ENCODE assay signal across 23 cellular contexts in the genomic region with DNA sequence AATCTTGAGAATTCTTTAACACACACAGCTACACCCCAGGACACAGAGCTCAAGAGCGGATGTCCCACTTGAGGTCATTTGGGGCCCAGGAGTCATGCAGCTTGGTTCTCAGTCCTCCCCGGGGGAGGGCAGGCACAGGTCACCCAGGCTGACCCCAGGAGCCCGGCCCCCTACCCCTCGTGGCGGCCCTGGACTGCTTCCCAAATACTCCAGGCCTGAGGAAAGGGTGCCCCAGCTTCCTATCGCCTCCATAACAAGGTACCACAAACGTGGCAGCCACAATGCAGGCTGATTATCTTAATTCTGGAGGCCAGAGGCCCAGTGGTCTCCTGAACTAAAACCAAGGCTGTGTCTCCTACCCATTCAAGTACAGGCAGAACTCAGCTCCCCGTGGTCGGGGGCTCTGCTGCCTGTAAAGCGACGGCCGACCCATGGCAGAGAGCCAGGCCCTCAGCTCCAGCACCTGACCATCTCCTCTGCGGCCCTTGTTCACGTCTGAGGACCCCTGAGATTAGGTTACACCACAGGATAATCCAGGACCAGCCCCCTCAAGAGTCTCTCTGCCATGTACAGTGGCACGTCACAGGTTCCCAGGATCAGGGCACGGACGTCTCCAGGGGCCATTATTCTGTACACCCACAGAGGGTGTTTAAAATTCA. TPM values are rescaled to one million over a fixed set of nuclear protein-coding genes. Genes with fewer than 3 reads are reported as not detected.
A peak's percentile ranks its signal among the peaks of the same experiment; 100 is the strongest.
DNase-seq lines count a peak whose midpoint lies in the region; ATAC-seq, FAIRE-seq and TF ChIP-seq lines count a peak whose summit lies in the region.
"Had no signal": no experiment of that assay in that cellular context is flagged by ENCODE, and none has a peak within 500 bp of the region (broad histone marks: within the 10 kb centered on the region; RNA-seq: fewer than 3 reads in every experiment).

No MANE protein-coding gene starts in this region.

- TF ChIP-seq CTCF in D721Med (IDR thresholded peaks at IDR 0.05; ENCODE audit: insufficient read depth, missing control alignments) (no peak), RWPE1 (conservative IDR thresholded peaks at IDR 0.05; ENCODE audit: low read depth) (no peak), stomach (IDR thresholded peaks at IDR 0.05) (no peak)

- H3K27ac ChIP-seq in RWPE1 = 0 out of 2 replicates have a peak overlapping the region, but pooled peaks have one; percentile 4
- no peak overlapping the region for H3K27ac ChIP-seq in stomach
- H3K27ac ChIP-seq: ascending aorta, foreskin keratinocyte, right atrium auricular region, SJCRH30 had no signal

- H3K27me3 ChIP-seq in stomach = no peaks in the 10 kb centered on the region
- H3K27me3 ChIP-seq: ascending aorta, foreskin keratinocyte, right atrium auricular region, SJCRH30 had no signal

- CTCF ChIA-PET in RWPE1 (lab: Yijun Ruan, JAX) = interaction anchor here (0.6 kb wide), 3 partner anchors 164 to 1573 kb away, joined by 3 to 7 read pairs (median 3); no protein-coding TSS in a partner anchor

- peak; percentile 29 for FAIRE-seq in D721Med (lab: Jason Lieb, UNC)

- no peak for TF ChIP-seq POLR2A in stomach (IDR thresholded peaks at IDR 0.05)

- peaks cover 25 to 50% (median 45%) of the 10 kb centered on the region in 4 donors for H3K4me1 ChIP-seq in stomach
- H3K4me1 ChIP-seq: foreskin keratinocyte, SJCRH30 had no signal

- no peak for TF ChIP-seq EP300 in stomach (IDR thresholded peaks at IDR 0.05)

- no peak overlapping the region for H3K4me3 ChIP-seq in stomach
- H3K4me3 ChIP-seq: ascending aorta, right atrium auricular region, SJCRH30 had no signal

- intact Hi-C loops in left colon (cut with DNase I, micrococcal nuclease) (no loop called here), stomach (cut with DNase I; ENCODE audit: low total_unique reads) (loop anchor here (10.0 kb wide), 1 partner anchor 94 kb away; a partner anchor contains a TSS)

- H3K36me3 ChIP-seq in stomach = peaks cover 14 to 75% (median 66%) of the 10 kb centered on the region in 4 donors
- H3K36me3 ChIP-seq: SJCRH30 had no signal

- DNase-seq in D721Med (ENCODE audit: insufficient read length, low spot score) (no peak), RWPE1 (ENCODE audit: low spot score) (no peak), left colon (peak; percentile 3 to 23), stomach (peak; percentile 23), NCI-H1694 treated with DMSO at 0.1 percent for 48 hours (lab: John Stamatoyannopoulos, UW) (no peak), SW 1271 (lab: John Stamatoyannopoulos, UW) (no peak)
- DNase-seq: activated CD4-positive, alpha-beta T cell treated with anti-CD3 and anti-CD28 coated beads, Interleukin-2, amount 10 ng/mL, durations not matched to agents 7 days and 5 days; activated naive CD4-positive, alpha-beta T cell; CD4-positive, alpha-beta memory T cell; DMS53; effector CD4-positive, alpha-beta T cell; erythroblast; foreskin keratinocyte; H7; hippocampal formation; naive thymus-derived CD4-positive, alpha-beta T cell; NCI-H1417 treated with DMSO at 0.1 percent for 48 hours; NCI-H510A treated with DMSO at 0.1 percent for 48 hours; SJCRH30 had no signal

- WGBS in stomach, 5 donors = 85 to 93% (median 91%) methylated on average over 12 to 17 of the region's 17 CpGs

- ATAC-seq in left colon (no peak), HG03175 (IDR thresholded peaks at IDR 0.05; ENCODE audit: unreplicated experiment) (no peak)
- ATAC-seq: foreskin keratinocyte; naive thymus-derived CD4-positive, alpha-beta T cell; Panc1 had no signal

- H3K9me3 ChIP-seq in stomach = peaks cover 0 to 2% (median under 1%) of the 10 kb centered on the region in 4 donors
- H3K9me3 ChIP-seq: ascending aorta, right atrium auricular region, SJCRH30 had no signal

- POLR2A ChIA-PET in RWPE1 (lab: Yijun Ruan, JAX; ENCODE audit: low non-redundant PET) = no interaction called here

RNA-seq across cellular contexts. Expression of a gene that starts 10.5 kb away (rescaled TPM):
- total RNA-seq in left colon (100 to 1,000 TPM in 1 of 2 donors, 10 to 100 TPM in 1; 59.4 to 119 TPM), stomach (100 to 1,000 TPM in 1 of 5 donors, 10 to 100 TPM in 4; 18.1 to 148 (median 25.5) TPM)
- polyA plus RNA-seq in stomach = 10 to 100 TPM; 19.1 to 31.1 (median 20.0) TPM

RNA-seq across cellular contexts. Expression of a gene that starts 23.5 kb away (rescaled TPM):
- total RNA-seq in left colon = 10 to 100 TPM; 42.4 to 77.8 TPM
- 10 to 100 TPM in 4 of 5 donors, 1 to 10 TPM in 1; 4.1 to 42.6 (median 23.8) TPM for total RNA-seq in stomach
- polyA plus RNA-seq in stomach = 10 to 100 TPM; 51.6 to 62.3 (median 58.7) TPM
- total RNA-seq: SJCRH30 had no signal

RNA-seq across cellular contexts. Expression of a gene that starts 47.4 kb away (rescaled TPM):
- 10 to 100 TPM; 72.6 to 96.2 TPM for total RNA-seq in left colon
- total RNA-seq in stomach = 100 to 1,000 TPM in 1 of 5 donors, 10 to 100 TPM in 4; 12.9 to 146 (median 16.8) TPM
- 100 to 1,000 TPM in 1 of 3 donors, 10 to 100 TPM in 2; 81.7 to 110 (median 97.0) TPM for polyA plus RNA-seq in stomach

Comparison
In these comparisons a context has a peak if more than half of its experiments do, and no peak if none do; other contexts are left out.
1. DNase-seq: peak in left colon (2 of 2) and stomach (single experiment); none in D721Med (single experiment), RWPE1 (single experiment), NCI-H1694 treated with DMSO at 0.1 percent for 48 hours (single experiment) and SW 1271 (0 of 2).